In the genomic region with DNA sequence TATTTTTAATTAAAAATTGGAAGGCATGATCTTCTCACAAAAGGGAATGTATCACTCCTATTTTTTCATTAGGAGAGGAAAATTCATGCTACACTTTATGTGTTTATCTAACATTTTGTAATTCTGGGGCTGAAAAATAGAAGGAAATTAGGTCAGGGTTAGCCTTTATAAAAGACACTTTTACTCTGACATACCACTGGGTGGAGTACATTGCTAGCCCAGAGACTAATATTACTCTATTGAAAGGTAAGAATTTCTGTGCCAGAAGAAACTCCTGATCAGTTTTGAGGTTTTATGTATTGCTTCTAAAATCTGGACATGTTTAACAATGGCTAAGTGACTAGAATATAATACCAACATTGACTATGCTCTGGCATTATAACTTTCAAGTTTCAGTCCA, we compare ENCODE assay signal across 1 cellular context.
TF ChIP-seq lines count a peak whose summit lies in the region.

No MANE protein-coding gene starts in this region.

TF ChIP-seq in Ishikawa, 13 proteins besides CTCF, POLR2A, EP300 and RAD21 (continued from another document):
- TF ChIP-seq, protein P1, sequence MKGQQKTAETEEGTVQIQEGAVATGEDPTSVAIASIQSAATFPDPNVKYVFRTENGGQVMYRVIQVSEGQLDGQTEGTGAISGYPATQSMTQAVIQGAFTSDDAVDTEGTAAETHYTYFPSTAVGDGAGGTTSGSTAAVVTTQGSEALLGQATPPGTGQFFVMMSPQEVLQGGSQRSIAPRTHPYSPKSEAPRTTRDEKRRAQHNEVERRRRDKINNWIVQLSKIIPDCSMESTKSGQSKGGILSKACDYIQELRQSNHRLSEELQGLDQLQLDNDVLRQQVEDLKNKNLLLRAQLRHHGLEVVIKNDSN (IDR thresholded peaks at IDR 0.05), result no peak
- TF ChIP-seq EGR1 (IDR thresholded peaks at IDR 0.05), result no peak
- TF ChIP-seq, protein P2, sequence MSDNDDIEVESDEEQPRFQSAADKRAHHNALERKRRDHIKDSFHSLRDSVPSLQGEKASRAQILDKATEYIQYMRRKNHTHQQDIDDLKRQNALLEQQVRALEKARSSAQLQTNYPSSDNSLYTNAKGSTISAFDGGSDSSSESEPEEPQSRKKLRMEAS (IDR thresholded peaks at IDR 0.05), result no peak
